ENCODE assay signal across 11 cellular contexts in the genomic region with DNA sequence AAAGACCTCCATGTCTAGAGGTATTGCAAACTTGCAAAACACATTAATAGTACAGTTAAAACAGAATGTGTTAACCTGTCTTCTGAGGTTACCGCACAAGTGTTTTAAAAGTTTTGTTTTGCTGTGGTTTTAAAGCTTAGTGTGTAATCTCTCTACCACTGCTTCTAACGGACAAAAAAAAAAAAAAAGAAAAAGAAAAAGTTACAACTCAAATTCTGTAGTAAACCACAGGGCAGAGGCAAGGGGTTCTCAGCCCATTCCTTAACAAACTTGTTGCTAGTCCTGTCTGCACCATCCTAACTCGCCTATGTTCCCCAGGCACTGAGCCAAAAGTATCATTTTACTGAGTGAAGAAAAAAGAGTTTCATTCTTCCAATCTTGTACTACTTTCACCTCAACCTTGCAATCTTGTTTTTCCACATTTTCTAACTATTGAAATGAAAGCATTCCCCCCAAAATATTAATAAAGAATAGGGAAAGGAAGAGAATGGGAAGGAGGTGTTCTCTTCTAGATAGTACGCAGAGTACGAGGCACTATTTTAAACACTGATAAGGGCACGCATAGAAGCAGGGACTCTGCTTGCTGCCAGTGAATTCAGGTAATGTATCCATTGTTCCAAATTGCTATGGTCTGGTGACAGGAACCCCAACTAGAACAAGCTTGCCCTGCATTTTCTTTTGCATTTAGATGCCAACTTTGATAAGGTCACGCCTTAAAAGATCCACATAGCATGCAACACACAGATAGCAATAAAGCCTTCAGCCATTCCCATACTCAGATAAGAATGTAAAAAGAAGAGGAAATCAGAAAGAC. TPM values are rescaled to one million over a fixed set of nuclear protein-coding genes. Genes with fewer than 3 reads are reported as not detected.
DNase-seq lines count a peak whose midpoint lies in the region; ATAC-seq and TF ChIP-seq lines count a peak whose summit lies in the region.
"Had no signal": no experiment of that assay in that cellular context is flagged by ENCODE, and none has a peak within 500 bp of the region (broad histone marks: within the 10 kb centered on the region; RNA-seq: fewer than 3 reads in every experiment).

No MANE protein-coding gene starts in this region.

- H2AFZ ChIP-seq in OCI-LY1 (ENCODE audit: low read length), result no peak overlapping the region
- no peak overlapping the region for H2AFZ ChIP-seq in parathyroid adenoma

- H3K27ac ChIP-seq in OCI-LY1 (ENCODE audit: low read depth, low read length, poor library complexity, severe bottlenecking), result peak overlapping the region; percentile 11
- H3K27ac ChIP-seq in parathyroid adenoma, result no peak overlapping the region
- H3K27ac ChIP-seq in uterus, result no peak overlapping the region

- H3K27me3 ChIP-seq in OCI-LY1 (ENCODE audit: insufficient read depth, low read length) (no peaks in the 10 kb centered on the region), parathyroid adenoma (ENCODE audit: control insufficient read depth, insufficient read depth, low read length) (no peaks in the 10 kb centered on the region), uterus (no peaks in the 10 kb centered on the region)

- DNase-seq in epithelial cell of esophagus (ENCODE audit: low read depth) (peak; percentile 35), hippocampal formation (lab: John Stamatoyannopoulos, UW) (no peak), uterus (no peak), NCI-H510A (lab: John Stamatoyannopoulos, UW) (no peak), G401 (ENCODE audit: low spot score) (no peak)
- DNase-seq: cortex of kidney, HFFc6, NCI-H1048 had no signal

- H3K36me3 ChIP-seq in OCI-LY1 (ENCODE audit: insufficient read depth, low read length) (peaks cover 38% of the 10 kb centered on the region), parathyroid adenoma (ENCODE audit: control insufficient read depth, insufficient read depth, low read length) (no peaks in the 10 kb centered on the region), uterus (no peaks in the 10 kb centered on the region)

- no peaks in the 10 kb centered on the region for H3F3A ChIP-seq in OCI-LY1 (ENCODE audit: insufficient read depth, low read length)

- H3K9ac ChIP-seq in OCI-LY1 (ENCODE audit: low read length) (no peak overlapping the region), parathyroid adenoma (no peak overlapping the region)

- TF ChIP-seq POLR2A in uterus (IDR thresholded peaks at IDR 0.05), result no peak

- H3K9me2 ChIP-seq in OCI-LY1 (ENCODE audit: low read depth, low read length), result no peaks in the 10 kb centered on the region

- in situ Hi-C loops in G401 (cut with HindIII; ENCODE audit: low sequenced_read_pairs), result no loop called here

- H3K4me1 ChIP-seq in OCI-LY1 (ENCODE audit: insufficient read depth, low read length, severe bottlenecking) (peaks cover 97% of the 10 kb centered on the region), parathyroid adenoma (peaks cover 12% of the 10 kb centered on the region), uterus (no peaks in the 10 kb centered on the region)

- H3K4me3 ChIP-seq in OCI-LY1 (ENCODE audit: low read depth, low read length, poor library complexity, severe bottlenecking) (peak overlapping the region; percentile 3), epithelial cell of esophagus (ENCODE audit: low read length) (no peak overlapping the region), parathyroid adenoma (ENCODE audit: low read depth, low read length) (peak overlapping the region; percentile 26), uterus (no peak overlapping the region)

- H3K9me3 ChIP-seq in OCI-LY1 (ENCODE audit: low read length), result no peaks in the 10 kb centered on the region
- no peaks in the 10 kb centered on the region for H3K9me3 ChIP-seq in parathyroid adenoma (ENCODE audit: control insufficient read depth, low read length)
- no peaks in the 10 kb centered on the region for H3K9me3 ChIP-seq in uterus

- H3K79me2 ChIP-seq in OCI-LY1 (ENCODE audit: insufficient read depth, low read length) (peaks cover 100% of the 10 kb centered on the region), parathyroid adenoma (no peaks in the 10 kb centered on the region)

- no peaks in the 10 kb centered on the region for H4K20me1 ChIP-seq in OCI-LY1 (ENCODE audit: insufficient read depth, low read length)

- intact Hi-C loops in uterus (cut with DNase I; ENCODE audit: low total_unique reads), result no loop called here

- peak; percentile 43 for ATAC-seq in GM21447 (IDR thresholded peaks at IDR 0.05; ENCODE audit: unreplicated experiment)

- TF ChIP-seq CTCF in OCI-LY1 (IDR thresholded peaks at IDR 0.05; ENCODE audit: low read length), result no peak
- TF ChIP-seq CTCF in epithelial cell of esophagus (IDR thresholded peaks at IDR 0.05; ENCODE audit: insufficient read depth, low read depth, low read length, missing control alignments), result no peak
- no peak for TF ChIP-seq CTCF in parathyroid adenoma (IDR thresholded peaks at IDR 0.05)
- no peak for TF ChIP-seq CTCF in uterus (IDR thresholded peaks at IDR 0.05)

- H3K4me2 ChIP-seq in OCI-LY1 (ENCODE audit: low read length) (peak overlapping the region; percentile 13; the same call in 1 of the 2 replicates), parathyroid adenoma (ENCODE audit: low read length) (peak overlapping the region; percentile 60)

RNA-seq across cellular contexts. Expression of a gene that starts 47.1 kb away (rescaled TPM):
- 10 to 100 TPM in 1 of 4 donors, 1 to 10 TPM in 3; 2.6 to 14.5 (median 4.2) TPM for total RNA-seq in uterus
- total RNA-seq in G401 (2014; rRNA removed; shearing (Covaris generic)), result 0.80 TPM in 1 of 2 replicates, not detected in the other

Comparison
In these comparisons a context has a peak if more than half of its experiments do, and no peak if none do; other contexts are left out.
1. H3K4me3 ChIP-seq: peak in OCI-LY1 (single experiment) and parathyroid adenoma (single experiment); none in epithelial cell of esophagus (single experiment) and uterus (0 of 2).